1 cellular context compared by ENCODE assay signal in genomic region chr19:1440418-1440801, GRCh38.
TF ChIP-seq lines count a peak whose summit lies in the region.

No MANE protein-coding gene starts in this region.

TF ChIP-seq in GM12878, 131 proteins besides CTCF, POLR2A, EP300 and RAD21:
- TF ChIP-seq TCF7 (IDR thresholded peaks at IDR 0.05; ENCODE audit: borderline replicate concordance): no peak
- TF ChIP-seq ATF7 (IDR thresholded peaks at IDR 0.05; ENCODE audit: low read depth): no peak
- no peak for TF ChIP-seq EZH2 (IDR thresholded peaks at IDR 0.05; ENCODE audit: borderline replicate concordance, control insufficient read depth, low read depth, low read length)
- TF ChIP-seq NR2C1 (IDR thresholded peaks at IDR 0.05): no peak
